ENCODE assay signal across 1 cellular context in the genomic region with DNA sequence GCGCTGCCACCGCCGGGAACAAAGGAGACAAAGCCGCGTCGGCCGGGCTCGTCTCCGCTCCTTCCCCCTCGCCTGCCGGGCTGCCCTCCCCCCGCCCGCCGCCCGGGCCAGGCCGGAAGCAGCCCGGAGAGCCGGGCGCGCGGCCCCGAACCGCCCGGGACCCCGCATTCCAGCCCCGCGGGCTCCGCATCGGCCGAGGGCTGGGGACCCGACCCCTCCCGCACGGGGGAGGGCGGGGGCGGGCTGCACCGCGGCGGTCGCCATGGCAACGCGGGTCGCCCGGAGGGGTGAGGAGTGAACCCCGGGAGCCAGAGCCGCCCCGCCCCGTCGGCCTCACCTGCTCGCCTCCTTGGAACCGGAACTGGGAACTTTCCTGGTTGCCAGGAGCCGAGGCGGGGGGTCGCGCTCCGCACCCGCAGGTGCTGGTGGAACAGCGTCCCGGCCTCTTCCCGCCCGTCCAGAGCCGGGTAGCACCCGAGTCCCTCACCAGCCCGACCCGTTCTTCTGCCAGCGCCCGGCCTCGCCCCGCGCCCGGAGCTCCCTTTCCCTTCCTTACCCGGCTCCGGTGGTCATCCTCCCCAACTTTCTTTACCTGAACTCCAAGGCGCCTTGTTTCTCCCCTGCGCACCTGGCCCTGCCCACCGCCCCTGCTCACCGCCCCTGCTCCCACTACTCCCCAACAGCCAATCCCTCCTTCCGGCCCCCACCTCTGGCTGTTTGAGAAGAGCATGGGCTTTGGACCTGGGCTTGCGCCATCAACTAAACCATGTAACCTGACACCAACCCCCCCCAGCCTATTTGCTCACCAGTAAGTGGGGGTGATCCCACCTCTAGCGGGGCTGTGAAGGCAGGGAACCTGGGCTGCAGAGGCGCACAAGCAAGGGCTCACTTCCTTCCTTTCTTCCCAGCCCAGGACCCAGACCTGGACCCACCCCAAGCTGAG.
TF ChIP-seq lines count a peak whose summit lies in the region.

A gene with protein sequence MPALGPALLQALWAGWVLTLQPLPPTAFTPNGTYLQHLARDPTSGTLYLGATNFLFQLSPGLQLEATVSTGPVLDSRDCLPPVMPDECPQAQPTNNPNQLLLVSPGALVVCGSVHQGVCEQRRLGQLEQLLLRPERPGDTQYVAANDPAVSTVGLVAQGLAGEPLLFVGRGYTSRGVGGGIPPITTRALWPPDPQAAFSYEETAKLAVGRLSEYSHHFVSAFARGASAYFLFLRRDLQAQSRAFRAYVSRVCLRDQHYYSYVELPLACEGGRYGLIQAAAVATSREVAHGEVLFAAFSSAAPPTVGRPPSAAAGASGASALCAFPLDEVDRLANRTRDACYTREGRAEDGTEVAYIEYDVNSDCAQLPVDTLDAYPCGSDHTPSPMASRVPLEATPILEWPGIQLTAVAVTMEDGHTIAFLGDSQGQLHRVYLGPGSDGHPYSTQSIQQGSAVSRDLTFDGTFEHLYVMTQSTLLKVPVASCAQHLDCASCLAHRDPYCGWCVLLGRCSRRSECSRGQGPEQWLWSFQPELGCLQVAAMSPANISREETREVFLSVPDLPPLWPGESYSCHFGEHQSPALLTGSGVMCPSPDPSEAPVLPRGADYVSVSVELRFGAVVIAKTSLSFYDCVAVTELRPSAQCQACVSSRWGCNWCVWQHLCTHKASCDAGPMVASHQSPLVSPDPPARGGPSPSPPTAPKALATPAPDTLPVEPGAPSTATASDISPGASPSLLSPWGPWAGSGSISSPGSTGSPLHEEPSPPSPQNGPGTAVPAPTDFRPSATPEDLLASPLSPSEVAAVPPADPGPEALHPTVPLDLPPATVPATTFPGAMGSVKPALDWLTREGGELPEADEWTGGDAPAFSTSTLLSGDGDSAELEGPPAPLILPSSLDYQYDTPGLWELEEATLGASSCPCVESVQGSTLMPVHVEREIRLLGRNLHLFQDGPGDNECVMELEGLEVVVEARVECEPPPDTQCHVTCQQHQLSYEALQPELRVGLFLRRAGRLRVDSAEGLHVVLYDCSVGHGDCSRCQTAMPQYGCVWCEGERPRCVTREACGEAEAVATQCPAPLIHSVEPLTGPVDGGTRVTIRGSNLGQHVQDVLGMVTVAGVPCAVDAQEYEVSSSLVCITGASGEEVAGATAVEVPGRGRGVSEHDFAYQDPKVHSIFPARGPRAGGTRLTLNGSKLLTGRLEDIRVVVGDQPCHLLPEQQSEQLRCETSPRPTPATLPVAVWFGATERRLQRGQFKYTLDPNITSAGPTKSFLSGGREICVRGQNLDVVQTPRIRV (N-terminal part only) (minus strand): TSS at position 671 of the 943 bp plus-strand sequence. CDS start 5,475 bp downstream, outside the sequence.

TF ChIP-seq in HepG2, 621 proteins besides CTCF, POLR2A, EP300 and RAD21 (continued from another document and continues in another):
- TF ChIP-seq, protein P1, sequence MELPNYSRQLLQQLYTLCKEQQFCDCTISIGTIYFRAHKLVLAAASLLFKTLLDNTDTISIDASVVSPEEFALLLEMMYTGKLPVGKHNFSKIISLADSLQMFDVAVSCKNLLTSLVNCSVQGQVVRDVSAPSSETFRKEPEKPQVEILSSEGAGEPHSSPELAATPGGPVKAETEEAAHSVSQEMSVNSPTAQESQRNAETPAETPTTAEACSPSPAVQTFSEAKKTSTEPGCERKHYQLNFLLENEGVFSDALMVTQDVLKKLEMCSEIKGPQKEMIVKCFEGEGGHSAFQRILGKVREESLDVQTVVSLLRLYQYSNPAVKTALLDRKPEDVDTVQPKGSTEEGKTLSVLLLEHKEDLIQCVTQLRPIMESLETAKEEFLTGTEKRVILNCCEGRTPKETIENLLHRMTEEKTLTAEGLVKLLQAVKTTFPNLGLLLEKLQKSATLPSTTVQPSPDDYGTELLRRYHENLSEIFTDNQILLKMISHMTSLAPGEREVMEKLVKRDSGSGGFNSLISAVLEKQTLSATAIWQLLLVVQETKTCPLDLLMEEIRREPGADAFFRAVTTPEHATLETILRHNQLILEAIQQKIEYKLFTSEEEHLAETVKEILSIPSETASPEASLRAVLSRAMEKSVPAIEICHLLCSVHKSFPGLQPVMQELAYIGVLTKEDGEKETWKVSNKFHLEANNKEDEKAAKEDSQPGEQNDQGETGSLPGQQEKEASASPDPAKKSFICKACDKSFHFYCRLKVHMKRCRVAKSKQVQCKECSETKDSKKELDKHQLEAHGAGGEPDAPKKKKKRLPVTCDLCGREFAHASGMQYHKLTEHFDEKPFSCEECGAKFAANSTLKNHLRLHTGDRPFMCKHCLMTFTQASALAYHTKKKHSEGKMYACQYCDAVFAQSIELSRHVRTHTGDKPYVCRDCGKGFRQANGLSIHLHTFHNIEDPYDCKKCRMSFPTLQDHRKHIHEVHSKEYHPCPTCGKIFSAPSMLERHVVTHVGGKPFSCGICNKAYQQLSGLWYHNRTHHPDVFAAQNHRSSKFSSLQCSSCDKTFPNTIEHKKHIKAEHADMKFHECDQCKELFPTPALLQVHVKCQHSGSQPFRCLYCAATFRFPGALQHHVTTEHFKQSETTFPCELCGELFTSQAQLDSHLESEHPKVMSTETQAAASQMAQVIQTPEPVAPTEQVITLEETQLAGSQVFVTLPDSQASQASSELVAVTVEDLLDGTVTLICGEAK (IDR thresholded peaks at IDR 0.05), result no peak
- TF ChIP-seq, protein P1 (CRISPR knock-in tag; IDR thresholded peaks at IDR 0.05), result peak; percentile 58; the same call in 1 of the 2 replicates
- TF ChIP-seq MED13 (CRISPR knock-in tag; IDR thresholded peaks at IDR 0.05) (peak; percentile 77; the same call in 1 of the 2 replicates), ZNF605 (CRISPR knock-in tag; IDR thresholded peaks at IDR 0.05) (peak; percentile 91), ZNF264 (CRISPR knock-in tag; IDR thresholded peaks at IDR 0.05) (peak; percentile 80), ZFY (CRISPR knock-in tag; IDR thresholded peaks at IDR 0.05) (peak; percentile 58), CREM (IDR thresholded peaks at IDR 0.05) (peak; percentile 88), CREM (CRISPR knock-in tag; IDR thresholded peaks at IDR 0.05) (no peak), HNRNPUL1 (IDR thresholded peaks at IDR 0.05; ENCODE audit: low read depth, low read length) (no peak), TBX2 (CRISPR knock-in tag; IDR thresholded peaks at IDR 0.05; ENCODE audit: borderline replicate concordance) (peak; percentile 97), ZSCAN12 (CRISPR knock-in tag; IDR thresholded peaks at IDR 0.05) (no peak), CENPT (CRISPR knock-in tag; IDR thresholded peaks at IDR 0.05; ENCODE audit: low read depth) (no peak), ZBTB8A (CRISPR knock-in tag; IDR thresholded peaks at IDR 0.05; ENCODE audit: borderline replicate concordance, low read depth) (no peak; the same call in 1 of the 2 replicates), SRSF9 (IDR thresholded peaks at IDR 0.05; ENCODE audit: borderline replicate concordance, insufficient read depth, low read depth, low read length, poor library complexity, severe bottlenecking) (no peak), XBP1 (CRISPR knock-in tag; IDR thresholded peaks at IDR 0.05) (no peak), EED (CRISPR knock-in tag; IDR thresholded peaks at IDR 0.05) (no peak), RELA (CRISPR knock-in tag; IDR thresholded peaks at IDR 0.05) (no peak; the same call in 1 of the 2 replicates), ELF4 (CRISPR knock-in tag; IDR thresholded peaks at IDR 0.05; ENCODE audit: borderline replicate concordance) (0 out of 2 replicates have a peak, but pooled peaks have one; percentile 53), MED1 (CRISPR knock-in tag; IDR thresholded peaks at IDR 0.05) (peak; percentile 95), ATF7 (IDR thresholded peaks at IDR 0.05) (peak; percentile 25; the same call in 1 of the 2 replicates), ATF7 (CRISPR knock-in tag; IDR thresholded peaks at IDR 0.05) (peak; percentile 88), SP4 (CRISPR knock-in tag; IDR thresholded peaks at IDR 0.05) (peak; percentile 4; the same call in 1 of the 2 replicates), ZNF44 (CRISPR knock-in tag; IDR thresholded peaks at IDR 0.05) (0 out of 2 replicates have a peak, but pooled peaks have one; percentile 47), ZNF451 (CRISPR knock-in tag; IDR thresholded peaks at IDR 0.05) (peak; percentile 79; the same call in 1 of the 2 replicates), ZNF335 (CRISPR knock-in tag; IDR thresholded peaks at IDR 0.05) (peak; percentile 80), ZNF441 (CRISPR knock-in tag; IDR thresholded peaks at IDR 0.05; ENCODE audit: borderline replicate concordance) (peak; percentile 89), ZNF781 (CRISPR knock-in tag; IDR thresholded peaks at IDR 0.05; ENCODE audit: borderline replicate concordance, not compliant biosample characterization) (peak; percentile 95), ZNF274 (CRISPR knock-in tag; IDR thresholded peaks at IDR 0.05) (no peak), ZFYVE20 (CRISPR knock-in tag; IDR thresholded peaks at IDR 0.05; ENCODE audit: borderline replicate concordance, low read depth) (no peak), TAF15 (IDR thresholded peaks at IDR 0.05; ENCODE audit: low read depth, low read length, poor library complexity, severe bottlenecking) (no peak), ZNF589 (CRISPR knock-in tag; conservative IDR thresholded peaks at IDR 0.05) (peak; percentile 96), SMARCC2 (IDR thresholded peaks at IDR 0.05) (0 out of 2 replicates have a peak, but pooled peaks have one; percentile 29), NFRKB (IDR thresholded peaks at IDR 0.05) (no peak), ZNF552 (CRISPR knock-in tag; IDR thresholded peaks at IDR 0.05; ENCODE audit: borderline replicate concordance) (peak; percentile 64; the same call in 1 of the 2 replicates)
- TF ChIP-seq, protein P2, sequence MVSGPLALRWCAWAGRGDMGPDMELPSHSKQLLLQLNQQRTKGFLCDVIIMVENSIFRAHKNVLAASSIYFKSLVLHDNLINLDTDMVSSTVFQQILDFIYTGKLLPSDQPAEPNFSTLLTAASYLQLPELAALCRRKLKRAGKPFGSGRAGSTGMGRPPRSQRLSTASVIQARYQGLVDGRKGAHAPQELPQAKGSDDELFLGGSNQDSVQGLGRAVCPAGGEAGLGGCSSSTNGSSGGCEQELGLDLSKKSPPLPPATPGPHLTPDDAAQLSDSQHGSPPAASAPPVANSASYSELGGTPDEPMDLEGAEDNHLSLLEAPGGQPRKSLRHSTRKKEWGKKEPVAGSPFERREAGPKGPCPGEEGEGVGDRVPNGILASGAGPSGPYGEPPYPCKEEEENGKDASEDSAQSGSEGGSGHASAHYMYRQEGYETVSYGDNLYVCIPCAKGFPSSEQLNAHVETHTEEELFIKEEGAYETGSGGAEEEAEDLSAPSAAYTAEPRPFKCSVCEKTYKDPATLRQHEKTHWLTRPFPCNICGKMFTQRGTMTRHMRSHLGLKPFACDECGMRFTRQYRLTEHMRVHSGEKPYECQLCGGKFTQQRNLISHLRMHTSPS (CRISPR knock-in tag; IDR thresholded peaks at IDR 0.05; ENCODE audit: low read depth), result peak; percentile 80; the same call in 1 of the 2 replicates
- TF ChIP-seq, protein P3, sequence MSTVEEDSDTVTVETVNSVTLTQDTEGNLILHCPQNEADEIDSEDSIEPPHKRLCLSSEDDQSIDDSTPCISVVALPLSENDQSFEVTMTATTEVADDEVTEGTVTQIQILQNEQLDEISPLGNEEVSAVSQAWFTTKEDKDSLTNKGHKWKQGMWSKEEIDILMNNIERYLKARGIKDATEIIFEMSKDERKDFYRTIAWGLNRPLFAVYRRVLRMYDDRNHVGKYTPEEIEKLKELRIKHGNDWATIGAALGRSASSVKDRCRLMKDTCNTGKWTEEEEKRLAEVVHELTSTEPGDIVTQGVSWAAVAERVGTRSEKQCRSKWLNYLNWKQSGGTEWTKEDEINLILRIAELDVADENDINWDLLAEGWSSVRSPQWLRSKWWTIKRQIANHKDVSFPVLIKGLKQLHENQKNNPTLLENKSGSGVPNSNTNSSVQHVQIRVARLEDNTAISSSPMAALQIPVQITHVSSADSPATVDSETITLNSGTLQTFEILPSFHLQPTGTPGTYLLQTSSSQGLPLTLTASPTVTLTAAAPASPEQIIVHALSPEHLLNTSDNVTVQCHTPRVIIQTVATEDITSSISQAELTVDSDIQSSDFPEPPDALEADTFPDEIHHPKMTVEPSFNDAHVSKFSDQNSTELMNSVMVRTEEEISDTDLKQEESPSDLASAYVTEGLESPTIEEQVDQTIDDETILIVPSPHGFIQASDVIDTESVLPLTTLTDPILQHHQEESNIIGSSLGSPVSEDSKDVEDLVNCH (CRISPR knock-in tag; IDR thresholded peaks at IDR 0.05), result no peak
